In the genomic region with DNA sequence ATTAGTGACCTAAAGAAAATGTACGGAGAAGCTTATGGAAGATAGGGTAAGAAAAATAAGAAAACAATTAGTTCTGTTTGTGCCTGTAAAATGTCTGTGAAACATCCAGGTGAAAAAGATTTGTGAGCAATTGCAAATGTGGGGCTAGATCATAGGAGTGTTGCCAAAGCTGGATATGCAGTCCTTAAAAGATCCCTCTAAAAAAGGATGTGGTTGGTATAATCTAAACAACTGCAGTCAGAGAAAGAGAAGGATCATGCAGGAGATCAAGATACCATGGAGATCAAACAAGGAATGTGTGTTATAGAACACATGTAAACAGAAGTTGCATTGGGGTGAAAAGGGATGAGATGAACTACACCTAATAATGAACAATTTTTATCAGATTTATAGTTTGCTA, we compare ENCODE assay signal across 2 cellular contexts.
TF ChIP-seq lines count a peak whose summit lies in the region.

No MANE protein-coding gene starts in this region.

TF ChIP-seq in IMR-90, 13 proteins besides CTCF, POLR2A, EP300 and RAD21 (continued from another document):
- TF ChIP-seq, protein P1, sequence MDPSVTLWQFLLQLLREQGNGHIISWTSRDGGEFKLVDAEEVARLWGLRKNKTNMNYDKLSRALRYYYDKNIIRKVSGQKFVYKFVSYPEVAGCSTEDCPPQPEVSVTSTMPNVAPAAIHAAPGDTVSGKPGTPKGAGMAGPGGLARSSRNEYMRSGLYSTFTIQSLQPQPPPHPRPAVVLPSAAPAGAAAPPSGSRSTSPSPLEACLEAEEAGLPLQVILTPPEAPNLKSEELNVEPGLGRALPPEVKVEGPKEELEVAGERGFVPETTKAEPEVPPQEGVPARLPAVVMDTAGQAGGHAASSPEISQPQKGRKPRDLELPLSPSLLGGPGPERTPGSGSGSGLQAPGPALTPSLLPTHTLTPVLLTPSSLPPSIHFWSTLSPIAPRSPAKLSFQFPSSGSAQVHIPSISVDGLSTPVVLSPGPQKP (IDR thresholded peaks at IDR 0.05; ENCODE audit: borderline replicate concordance, low read depth, low read length) = no peak
- no peak for TF ChIP-seq SMC3 (IDR thresholded peaks at IDR 0.05; ENCODE audit: low read depth, low read length)
TF ChIP-seq in IMR-90: peak in this region for 0.

TF ChIP-seq in WTC11, 78 proteins besides CTCF, POLR2A, EP300 and RAD21 (continued from another document):
- TF ChIP-seq, protein P2, sequence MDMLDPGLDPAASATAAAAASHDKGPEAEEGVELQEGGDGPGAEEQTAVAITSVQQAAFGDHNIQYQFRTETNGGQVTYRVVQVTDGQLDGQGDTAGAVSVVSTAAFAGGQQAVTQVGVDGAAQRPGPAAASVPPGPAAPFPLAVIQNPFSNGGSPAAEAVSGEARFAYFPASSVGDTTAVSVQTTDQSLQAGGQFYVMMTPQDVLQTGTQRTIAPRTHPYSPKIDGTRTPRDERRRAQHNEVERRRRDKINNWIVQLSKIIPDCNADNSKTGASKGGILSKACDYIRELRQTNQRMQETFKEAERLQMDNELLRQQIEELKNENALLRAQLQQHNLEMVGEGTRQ (CRISPR knock-in tag; IDR thresholded peaks at IDR 0.05) = no peak
- TF ChIP-seq RORB (CRISPR knock-in tag; IDR thresholded peaks at IDR 0.05) (no peak), GTF2I (CRISPR knock-in tag; conservative IDR thresholded peaks at IDR 0.05) (no peak), TEAD4 (CRISPR knock-in tag; IDR thresholded peaks at IDR 0.05) (no peak), SMAD4 (CRISPR knock-in tag; IDR thresholded peaks at IDR 0.05) (no peak), ZNF263 (CRISPR knock-in tag; IDR thresholded peaks at IDR 0.05; ENCODE audit: low read depth) (no peak), NFE2L1 (CRISPR knock-in tag; IDR thresholded peaks at IDR 0.05) (no peak), SOX15 (CRISPR knock-in tag; IDR thresholded peaks at IDR 0.05) (no peak), ATF2 (CRISPR knock-in tag; IDR thresholded peaks at IDR 0.05; ENCODE audit: borderline replicate concordance, low read depth) (no peak)
